ENCODE assay signal across 8 cellular contexts in the genomic region with DNA sequence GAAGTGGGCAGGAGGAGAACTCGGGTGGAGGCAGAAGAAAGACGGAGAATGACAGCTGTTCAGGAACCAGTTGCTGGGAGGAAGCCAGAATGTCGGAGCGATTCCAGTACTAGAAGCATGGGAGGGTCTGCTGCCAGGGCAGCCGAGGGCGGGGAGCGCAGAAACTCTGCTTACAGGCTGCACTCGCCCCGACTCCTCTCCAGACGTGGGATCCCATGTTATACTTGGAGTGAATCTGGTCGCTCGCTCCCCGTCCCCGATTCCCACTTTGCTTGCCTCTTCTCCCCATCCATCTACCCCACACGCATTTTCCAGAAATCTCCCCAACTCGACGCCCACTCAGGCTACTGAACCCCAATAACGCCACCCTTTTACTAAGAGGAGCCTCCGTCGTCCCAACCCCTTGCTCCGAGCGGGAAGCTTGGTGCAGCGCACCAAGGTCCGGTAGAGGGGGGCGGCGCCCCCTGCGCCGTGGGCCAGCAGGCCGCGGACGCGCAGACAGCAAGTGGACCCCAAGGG. TPM values are rescaled to one million over a fixed set of nuclear protein-coding genes. Genes with fewer than 3 reads are reported as not detected.
DNase-seq lines count a peak whose midpoint lies in the region; ATAC-seq and TF ChIP-seq lines count a peak whose summit lies in the region.

No MANE protein-coding gene starts in this region.

- H3K4me3 ChIP-seq in SU-DHL-6 (ENCODE audit: insufficient read depth, low read length, poor library complexity, severe bottlenecking): peak overlapping the region; percentile 52
- H3K4me3 ChIP-seq in fibroblast of mammary gland (ENCODE audit: control insufficient read depth, low read depth, low read length): peak overlapping the region; percentile 15

- peak overlapping the region; percentile 53 for H3K9ac ChIP-seq in SU-DHL-6 (ENCODE audit: low read length)

- H3F3A ChIP-seq in SU-DHL-6 (ENCODE audit: insufficient read depth): 0 out of 2 replicates have a peak, but pooled peaks cover 6% of the 10 kb centered on the region

- H3K4me2 ChIP-seq in SU-DHL-6 (ENCODE audit: low read depth, low read length, poor library complexity, severe bottlenecking): peak overlapping the region; percentile 64

- peaks cover 24% of the 10 kb centered on the region for H3K4me1 Mint-ChIP-seq in neural crest cell

- no peaks in the 10 kb centered on the region for H3K36me3 Mint-ChIP-seq in neural crest cell (ENCODE audit: low read depth)

- no peak overlapping the region for H3K27ac Mint-ChIP-seq in neural crest cell (ENCODE audit: unreplicated experiment)

- no peaks in the 10 kb centered on the region for H3K79me2 ChIP-seq in SU-DHL-6 (ENCODE audit: insufficient read depth, low read length)

- H3K9me3 ChIP-seq in SU-DHL-6 (ENCODE audit: insufficient read depth, low read length): no peaks in the 10 kb centered on the region

- peak overlapping the region; percentile 89 for H2AFZ ChIP-seq in SU-DHL-6 (ENCODE audit: low read depth, low read length, severe bottlenecking)

- TF ChIP-seq CTCF in SU-DHL-6 (IDR thresholded peaks at IDR 0.05; ENCODE audit: insufficient read depth, low read length, poor library complexity, severe bottlenecking) (no peak), fibroblast of mammary gland (conservative IDR thresholded peaks at IDR 0.05; ENCODE audit: control insufficient read depth, insufficient read depth, low read depth, low read length) (no peak), neural crest cell (conservative IDR thresholded peaks at IDR 0.05) (no peak)

- H3K27me3 Mint-ChIP-seq in neural crest cell (ENCODE audit: low read depth): peaks cover 68% of the 10 kb centered on the region

- H3K27ac ChIP-seq in SU-DHL-6 (ENCODE audit: low read depth, low read length): no peak overlapping the region

- peak overlapping the region; percentile 92 for H3K4me3 Mint-ChIP-seq in neural crest cell

- no peaks in the 10 kb centered on the region for H3K9me2 ChIP-seq in SU-DHL-6 (replicated peaks; ENCODE audit: insufficient read depth, low read length)

- no peaks in the 10 kb centered on the region for H3K9me3 Mint-ChIP-seq in neural crest cell

- no peak for DNase-seq in fibroblast of mammary gland (ENCODE audit: low read depth)
- DNase-seq in neural crest cell (ENCODE audit: low read depth, low spot score): no peak
- DNase-seq in stimulated activated naive CD4-positive, alpha-beta T cell (lab: John Stamatoyannopoulos, UW): no peak
- DNase-seq in COLO829 (ENCODE audit: low spot score): no peak
- no peak for DNase-seq in activated CD4-positive, alpha-beta T cell treated with anti-CD3 and anti-CD28 coated beads, Interleukin-2, amount 50 U/mL, for 1 hour

- ATAC-seq in GM18498 (IDR thresholded peaks at IDR 0.05; ENCODE audit: unreplicated experiment) (peak; percentile 38), HG02588 (IDR thresholded peaks at IDR 0.05; ENCODE audit: unreplicated experiment) (peak; percentile 37)

- H3K27me3 ChIP-seq in SU-DHL-6 (ENCODE audit: low read length): no peaks in the 10 kb centered on the region

- H3K36me3 ChIP-seq in SU-DHL-6 (ENCODE audit: low read length): no peaks in the 10 kb centered on the region

- no peaks in the 10 kb centered on the region for H4K20me1 ChIP-seq in SU-DHL-6 (ENCODE audit: low read depth, low read length)

RNA-seq across cellular contexts. Expression of a gene that starts 0.7 kb away (rescaled TPM):
- total RNA-seq in neural crest cell: 9.7 and 10.7 TPM in 2 replicates
